In genomic region chr9:75000835-75001234, GRCh38 we compare ENCODE assay signal across 13 cellular contexts. TPM values are rescaled to one million over a fixed set of nuclear protein-coding genes. Genes with fewer than 3 reads are reported as not detected.
DNase-seq lines count a peak whose midpoint lies in the region; ATAC-seq and TF ChIP-seq lines count a peak whose summit lies in the region.
"Had no signal": no experiment of that assay in that cellular context is flagged by ENCODE, and none has a peak within 500 bp of the region (broad histone marks: within the 10 kb centered on the region; RNA-seq: fewer than 3 reads in every experiment).

No MANE protein-coding gene starts in this region.

- TF ChIP-seq CTCF in right atrium auricular region (IDR thresholded peaks at IDR 0.05) (no peak), foreskin fibroblast (IDR thresholded peaks at IDR 0.05; ENCODE audit: low read depth, low read length) (no peak), vagina (IDR thresholded peaks at IDR 0.05) (no peak)

- H3K9me3 ChIP-seq in right atrium auricular region, result no peaks in the 10 kb centered on the region
- no peaks in the 10 kb centered on the region for H3K9me3 ChIP-seq in vagina

- H3K4me1 ChIP-seq in right atrium auricular region, result no peaks in the 10 kb centered on the region
- H3K4me1 ChIP-seq in vagina, result no peaks in the 10 kb centered on the region

- H3K36me3 ChIP-seq in right atrium auricular region (no peaks in the 10 kb centered on the region), vagina (peaks cover 0 to 6% of the 10 kb centered on the region in 2 donors)

- no peak for TF ChIP-seq POLR2A in vagina (IDR thresholded peaks at IDR 0.05)

- no peaks in the 10 kb centered on the region for H3K27me3 ChIP-seq in right atrium auricular region
- no peaks in the 10 kb centered on the region for H3K27me3 ChIP-seq in vagina

- no peak overlapping the region for H3K4me3 ChIP-seq in right atrium auricular region
- H3K4me3 ChIP-seq in foreskin fibroblast (ENCODE audit: low read depth in 1 of 2, low read length in 2 of 2), result no peak overlapping the region
- no peak overlapping the region for H3K4me3 ChIP-seq in vagina
- H3K4me3 ChIP-seq: lung had no signal

- ATAC-seq in GM18520 (IDR thresholded peaks at IDR 0.05; ENCODE audit: unreplicated experiment) (peak; percentile 54), GM21390 (IDR thresholded peaks at IDR 0.05; ENCODE audit: unreplicated experiment) (peak; percentile 74), HG02938 (IDR thresholded peaks at IDR 0.05; ENCODE audit: unreplicated experiment) (peak; percentile 69), HG03565 (IDR thresholded peaks at IDR 0.05; ENCODE audit: unreplicated experiment) (peak; percentile 57)

- DNase-seq in right atrium auricular region (ENCODE audit: low spot score) (no peak), foreskin fibroblast (no peak), vagina (ENCODE audit: extremely low spot score in 2 of 2) (no peak), CD1c-positive myeloid dendritic cell (ENCODE audit: extremely low spot score) (no peak)
- DNase-seq: activated CD4-positive, alpha-beta T cell treated with anti-CD3 and anti-CD28 coated beads, Interleukin-2, amount 50 U/mL, for 1 hour; aorta; KG1; NCI-H187 had no signal

- no peak overlapping the region for H3K27ac ChIP-seq in right atrium auricular region
- no peak overlapping the region for H3K27ac ChIP-seq in vagina

- intact Hi-C loops in vagina (cut with DNase I), result loop anchor here (2.0 to 10.0 kb wide), 2 partner anchors 46 to 226 kb away; partner anchors contain the start of gene C9orf40

RNA-seq across cellular contexts. Expression of gene CARNMT1, which starts 27.3 kb away (rescaled TPM):
- total RNA-seq in right atrium auricular region (10 to 100 TPM; 13.7 to 14.0 TPM), vagina (15.5 TPM)

RNA-seq across cellular contexts. Expression of gene C9orf40, which starts 48.1 kb away (rescaled TPM):
- total RNA-seq in right atrium auricular region (1 to 10 TPM; 1.6 to 1.7 TPM), vagina (5.6 TPM)
